Comparison of ENCODE assay signal across 17 cellular contexts in genomic region chr17:66925811-66926500, GRCh38.
A peak's percentile ranks its signal among the peaks of the same experiment; 100 is the strongest.
DNase-seq lines count a peak whose midpoint lies in the region; ATAC-seq, FAIRE-seq and TF ChIP-seq lines count a peak whose summit lies in the region.
"Had no signal": no experiment of that assay in that cellular context is flagged by ENCODE, and none has a peak within 500 bp of the region (broad histone marks: within the 10 kb centered on the region; RNA-seq: fewer than 3 reads in every experiment).

No MANE protein-coding gene starts in this region.

- no peaks in the 10 kb centered on the region for H3K36me3 ChIP-seq in WERI-Rb-1
- H3K36me3 ChIP-seq: BLaER1 had no signal

- ATAC-seq in HG03457 (IDR thresholded peaks at IDR 0.05; ENCODE audit: unreplicated experiment), result no peak
- ATAC-seq: CD8-positive, alpha-beta T cell; Right ventricle myocardium inferior had no signal

- no peaks in the 10 kb centered on the region for H3K27me3 ChIP-seq in WERI-Rb-1 (ENCODE audit: insufficient read depth, low read depth, severe bottlenecking)
- H3K27me3 ChIP-seq: BLaER1 had no signal

- H3K4me3 ChIP-seq in WERI-Rb-1 (ENCODE audit: low read depth, low read length), result no peak overlapping the region
- H3K4me3 ChIP-seq: BLaER1 had no signal

- peaks cover 12% of the 10 kb centered on the region for H3K9me3 ChIP-seq in WERI-Rb-1 (ENCODE audit: severe bottlenecking)

- peak; percentile 73 for FAIRE-seq in urothelium cell line (lab: Jason Lieb, UNC)
- FAIRE-seq: GM12892 had no signal

- no peak for TF ChIP-seq CTCF in WERI-Rb-1 (IDR thresholded peaks at IDR 0.05; ENCODE audit: low read depth, low read length)

- H3K27ac ChIP-seq in WERI-Rb-1, result no peak overlapping the region
- H3K27ac ChIP-seq: BLaER1 had no signal

- DNase-seq in NCI-H1417 (lab: John Stamatoyannopoulos, UW), result peak in 2 of 3 experiments; percentile 9 to 60
- no peak for DNase-seq in NCI-H1417 treated with DMSO at 0.1 percent for 48 hours (lab: John Stamatoyannopoulos, UW)
- DNase-seq in NCI-H2081 (lab: John Stamatoyannopoulos, UW), result peak; percentile 69 to 93
- DNase-seq in NCI-H82 treated with DMSO at 0.1 percent for 48 hours (lab: John Stamatoyannopoulos, UW; ENCODE audit: unreplicated experiment), result peak; percentile 25
- DNase-seq in urothelium cell line (ENCODE audit: low spot score), result no peak
- no peak for DNase-seq in kidney glomerular epithelial cell (lab: John Stamatoyannopoulos, UW)
- no peak for DNase-seq in WERI-Rb-1
- DNase-seq: 8988T; CD8-positive, alpha-beta T cell; HFFc6; NCI-H1105 treated with DMSO at 0.1 percent for 48 hours; NCI-H2029; NCI-H526 had no signal

Comparison
In these comparisons a context has a peak if more than half of its experiments do, and no peak if none do; other contexts are left out.
1. DNase-seq: peak in NCI-H1417 (2 of 3), NCI-H2081 (2 of 2) and NCI-H82 treated with DMSO at 0.1 percent for 48 hours (single experiment); none in NCI-H1417 treated with DMSO at 0.1 percent for 48 hours (single experiment), urothelium cell line (single experiment), kidney glomerular epithelial cell (single experiment) and WERI-Rb-1 (single experiment).